Comparison of ENCODE assay signal across 10 cellular contexts in the genomic region with DNA sequence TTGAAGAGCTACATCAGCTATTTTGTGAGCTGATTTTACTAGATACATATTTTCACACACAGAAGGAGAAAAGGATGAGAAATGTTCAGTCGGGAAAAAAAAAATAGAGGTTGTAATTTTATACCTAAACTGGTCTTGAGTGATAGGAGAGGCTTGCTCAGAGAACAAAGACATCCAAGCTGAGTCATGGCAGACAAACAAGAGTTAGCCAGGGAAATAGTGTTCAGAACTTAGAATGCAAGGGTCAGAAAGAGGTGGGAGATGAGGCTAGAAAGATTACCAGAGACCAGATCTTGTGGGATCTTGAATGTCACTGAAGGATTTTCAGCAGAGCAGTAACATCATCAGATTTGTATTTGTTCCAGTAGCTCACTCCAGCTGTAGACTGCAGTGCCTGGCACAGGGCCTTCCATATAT.
DNase-seq lines count a peak whose midpoint lies in the region.
"Had no signal": no experiment of that assay in that cellular context is flagged by ENCODE, and none has a peak within 500 bp of the region (broad histone marks: within the 10 kb centered on the region; RNA-seq: fewer than 3 reads in every experiment).

No MANE protein-coding gene starts in this region.

- H3K9me3 Mint-ChIP-seq in dendritic cell treated with granulocyte-macrophage colony-stimulating factor and Interleukin-4, amounts not matched to agents 40 ng/mL and 50 ng/mL, for 4 days = no peaks in the 10 kb centered on the region

- DNase-seq in Ammon's horn (ENCODE audit: low spot score) (peak; percentile 41), M059J (ENCODE audit: low read depth) (peak; percentile 64), myocyte (ENCODE audit: low read depth) (peak; percentile 78), NCI-H1694 treated with DMSO at 0.1 percent for 48 hours (lab: John Stamatoyannopoulos, UW) (no peak), retina (no peak), ACHN (no peak)
- DNase-seq in activated CD8-positive, alpha-beta memory T cell treated with anti-CD3 and anti-CD28 coated beads, Interleukin-2, amount 50 U/mL, for 48 hours = no peak
- DNase-seq: left cardiac atrium, NCI-H748 treated with DMSO at 0.1 percent for 48 hours had no signal

- peaks cover 40% of the 10 kb centered on the region for H3K4me1 Mint-ChIP-seq in dendritic cell treated with granulocyte-macrophage colony-stimulating factor and Interleukin-4, amounts not matched to agents 40 ng/mL and 50 ng/mL, for 4 days (ENCODE audit: low read depth)

- peak overlapping the region; percentile 34 for H3K27ac Mint-ChIP-seq in dendritic cell treated with granulocyte-macrophage colony-stimulating factor and Interleukin-4, amounts not matched to agents 40 ng/mL and 50 ng/mL, for 4 days

- H3K4me3 Mint-ChIP-seq in dendritic cell treated with granulocyte-macrophage colony-stimulating factor and Interleukin-4, amounts not matched to agents 40 ng/mL and 50 ng/mL, for 4 days = no peak overlapping the region

- in situ Hi-C loops in ACHN (cut with HindIII; ENCODE audit: low pct_ligation_motif_present, low pct_unique_long_range_greater_than_20kb, low sequenced_read_pairs) = no loop called here

- peaks cover 62% of the 10 kb centered on the region for H3K36me3 Mint-ChIP-seq in dendritic cell treated with granulocyte-macrophage colony-stimulating factor and Interleukin-4, amounts not matched to agents 40 ng/mL and 50 ng/mL, for 4 days (ENCODE audit: low read depth)

- H3K27me3 Mint-ChIP-seq in dendritic cell treated with granulocyte-macrophage colony-stimulating factor and Interleukin-4, amounts not matched to agents 40 ng/mL and 50 ng/mL, for 4 days = no peaks in the 10 kb centered on the region

- intact Hi-C loops in dendritic cell treated with granulocyte-macrophage colony-stimulating factor and Interleukin-4, amounts not matched to agents 40 ng/mL and 50 ng/mL, for 4 days (cut with micrococcal nuclease) = no loop called here

Comparison
In these comparisons a context has a peak if more than half of its experiments do, and no peak if none do; other contexts are left out.
1. DNase-seq: peak in Ammon's horn (single experiment), M059J (single experiment) and myocyte (single experiment); none in NCI-H1694 treated with DMSO at 0.1 percent for 48 hours (single experiment), activated CD8-positive, alpha-beta memory T cell treated with anti-CD3 and anti-CD28 coated beads, Interleukin-2, amount 50 U/mL, for 48 hours (single experiment), retina (single experiment) and ACHN (single experiment).